24 cellular contexts compared by ENCODE assay signal in genomic region chr11:121458551-121458950, GRCh38. TPM values are rescaled to one million over a fixed set of nuclear protein-coding genes. Genes with fewer than 3 reads are reported as not detected.
DNase-seq lines count a peak whose midpoint lies in the region; ATAC-seq and TF ChIP-seq lines count a peak whose summit lies in the region.
"Had no signal": no experiment of that assay in that cellular context is flagged by ENCODE, and none has a peak within 500 bp of the region (broad histone marks: within the 10 kb centered on the region; RNA-seq: fewer than 3 reads in every experiment).

No MANE protein-coding gene starts in this region.

- H3K4me2 ChIP-seq in GM23338, result peak overlapping the region; percentile 62
- H3K4me2 ChIP-seq: SK-N-SH had no signal

- H3K4me1 ChIP-seq in GM23338 (ENCODE audit: insufficient read depth), result peaks cover 89% of the 10 kb centered on the region
- H3K4me1 ChIP-seq: breast epithelium had no signal

- H3K27ac Mint-ChIP-seq in GM23338, result peak overlapping the region; percentile 16; the same call in 1 of the 2 replicates
- peak overlapping the region; percentile 99 for H3K27ac Mint-ChIP-seq in activated naive CD8-positive, alpha-beta T cell treated with anti-CD3 and anti-CD28 coated beads for 36 hours
- peak overlapping the region; percentile 98 to 99 for H3K27ac Mint-ChIP-seq in natural killer cell

- TF ChIP-seq CTCF in GM23338 (conservative IDR thresholded peaks at IDR 0.05; ENCODE audit: low read depth in 2 of 2) (no peak), natural killer cell (IDR thresholded peaks at IDR 0.05) (no peak)

- no peaks in the 10 kb centered on the region; the same call in 1 of the 2 replicates for H4K20me1 ChIP-seq in GM23338 (replicated peaks; ENCODE audit: insufficient read depth)

- no peaks in the 10 kb centered on the region for H3K27me3 Mint-ChIP-seq in activated T-cell treated with anti-CD3 and anti-CD28 coated beads, Interleukin-2, amount 50 U/mL, for 4 hours (ENCODE audit: low read depth)
- H3K27me3 Mint-ChIP-seq in GM23338 (ENCODE audit: insufficient read depth, low read depth, poor library complexity) (peaks cover 14% of the 10 kb centered on the region), natural killer cell (ENCODE audit: low read depth in 2 of 2) (no peaks in the 10 kb centered on the region)
- no peaks in the 10 kb centered on the region for H3K27me3 Mint-ChIP-seq in activated naive CD8-positive, alpha-beta T cell treated with anti-CD3 and anti-CD28 coated beads for 36 hours

- no peak overlapping the region for H3K27ac ChIP-seq in GM23338 (ENCODE audit: low read depth)
- H3K27ac ChIP-seq: foreskin keratinocyte, HL-60, thyroid gland had no signal

- H3K27me3 ChIP-seq in GM23338 (ENCODE audit: insufficient read depth), result no peaks in the 10 kb centered on the region
- H3K27me3 ChIP-seq: BE2C, breast epithelium, foreskin keratinocyte, thyroid gland had no signal

- peaks cover 99% of the 10 kb centered on the region for H3K4me1 Mint-ChIP-seq in activated T-cell treated with anti-CD3 and anti-CD28 coated beads, Interleukin-2, amount 50 U/mL, for 4 hours (ENCODE audit: low read depth)
- peaks cover 88% of the 10 kb centered on the region for H3K4me1 Mint-ChIP-seq in GM23338
- peaks cover 98% of the 10 kb centered on the region for H3K4me1 Mint-ChIP-seq in activated naive CD8-positive, alpha-beta T cell treated with anti-CD3 and anti-CD28 coated beads for 36 hours
- peaks cover 98 to 100% of the 10 kb centered on the region in 2 donors for H3K4me1 Mint-ChIP-seq in natural killer cell

- H3K79me2 ChIP-seq in GM23338 (replicated peaks; ENCODE audit: insufficient read depth), result peaks cover 100% of the 10 kb centered on the region

- H3K9me3 Mint-ChIP-seq in activated T-cell treated with anti-CD3 and anti-CD28 coated beads, Interleukin-2, amount 50 U/mL, for 4 hours, result no peaks in the 10 kb centered on the region
- H3K9me3 Mint-ChIP-seq in GM23338, result no peaks in the 10 kb centered on the region
- H3K9me3 Mint-ChIP-seq in activated naive CD8-positive, alpha-beta T cell treated with anti-CD3 and anti-CD28 coated beads for 36 hours, result no peaks in the 10 kb centered on the region
- H3K9me3 Mint-ChIP-seq in natural killer cell, result no peaks in the 10 kb centered on the region
- H3K9me3 Mint-ChIP-seq: activated T-helper 1 cell treated with anti-CD3 and anti-CD28 coated beads, Interleukin-12 subunit alpha, Interleukin-12 subunit beta, Interleukin-2, Interleukin-4 antibody, amounts not matched to agents 30 ng/mL and 10 ng/mL and 1 ng/mL, durations not matched to agents 14 hours and 24 hours and 36 hours had no signal

- no peak for ATAC-seq in activated T-cell treated with anti-CD3 and anti-CD28 coated beads, Interleukin-2, amount 50 U/mL, for 4 hours
- ATAC-seq in GM23338, result no peak
- no peak for ATAC-seq in natural killer cell
- ATAC-seq in GM21390 (IDR thresholded peaks at IDR 0.05; ENCODE audit: unreplicated experiment), result no peak
- no peak for ATAC-seq in GM18861 (IDR thresholded peaks at IDR 0.05; ENCODE audit: unreplicated experiment)
- ATAC-seq: foreskin keratinocyte had no signal

- H3K36me3 Mint-ChIP-seq in activated T-cell treated with anti-CD3 and anti-CD28 coated beads, Interleukin-2, amount 50 U/mL, for 4 hours (ENCODE audit: insufficient read depth), result peaks cover 24% of the 10 kb centered on the region
- peaks cover 7% of the 10 kb centered on the region; the same call in 1 of the 3 replicates for H3K36me3 Mint-ChIP-seq in GM23338 (ENCODE audit: low read depth)
- H3K36me3 Mint-ChIP-seq in activated naive CD8-positive, alpha-beta T cell treated with anti-CD3 and anti-CD28 coated beads for 36 hours, result peaks cover 55% of the 10 kb centered on the region
- no peaks in the 10 kb centered on the region for H3K36me3 Mint-ChIP-seq in natural killer cell

- no peak overlapping the region for H3K4me3 ChIP-seq in GM23338
- H3K4me3 ChIP-seq: breast epithelium, thyroid gland had no signal

- H3F3A ChIP-seq in GM23338 (replicated peaks; ENCODE audit: low read depth), result no peaks in the 10 kb centered on the region; the same call in 1 of the 2 replicates

- DNase-seq in activated T-cell treated with anti-CD3 and anti-CD28 coated beads, Interleukin-2, amount 50 U/mL, for 4 hours, result no peak
- DNase-seq in activated T-cell treated with anti-CD3 and anti-CD28 coated beads, Interleukin-2, amount 50 U/mL, for 1 hour, result no peak
- no peak for DNase-seq in GM23338 (ENCODE audit: low spot score)
- no peak for DNase-seq in activated naive CD8-positive, alpha-beta T cell treated with anti-CD3 and anti-CD28 coated beads for 36 hours
- no peak for DNase-seq in natural killer cell
- no peak for DNase-seq in NCI-H146 treated with DMSO at 0.1 percent for 48 hours (lab: John Stamatoyannopoulos, UW; ENCODE audit: unreplicated experiment)
- DNase-seq: activated CD8-positive, alpha-beta memory T cell treated with anti-CD3 and anti-CD28 coated beads for 24 hours; amniotic stem cell; BE2C; effector CD8-positive, alpha-beta T cell; foreskin keratinocyte; HCEC 1CT; NCI-H1092; NCI-H1930; NCI-H69; SK-N-SH; stimulated activated CD4-positive, alpha-beta T cell treated with anti-CD3 and anti-CD28 coated beads, Interleukin-4, amount 100 ng/mL, for 1 hour; T-helper 9 cell; thyroid gland had no signal

- no peak overlapping the region for H2AFZ ChIP-seq in GM23338

- peak overlapping the region; percentile 44 for H3K4me3 Mint-ChIP-seq in activated T-cell treated with anti-CD3 and anti-CD28 coated beads, Interleukin-2, amount 50 U/mL, for 4 hours
- H3K4me3 Mint-ChIP-seq in GM23338 (no peak overlapping the region), natural killer cell (peak overlapping the region; percentile 33)
- H3K4me3 Mint-ChIP-seq in activated naive CD8-positive, alpha-beta T cell treated with anti-CD3 and anti-CD28 coated beads for 36 hours, result peak overlapping the region; percentile 12

- no peaks in the 10 kb centered on the region for H3K9me2 ChIP-seq in GM23338 (ENCODE audit: insufficient read depth)
- H3K9me2 ChIP-seq: SK-N-SH had no signal

- no peaks in the 10 kb centered on the region for H3K36me3 ChIP-seq in GM23338 (ENCODE audit: insufficient read depth)
- H3K36me3 ChIP-seq: BE2C, breast epithelium, thyroid gland had no signal

- intact Hi-C loops in natural killer cell (cut with micrococcal nuclease), result no loop called here

TF ChIP-seq in GM23338, 12 proteins besides CTCF, POLR2A, EP300 and RAD21:
- TF ChIP-seq STAT1 (IDR thresholded peaks at IDR 0.05; ENCODE audit: unreplicated experiment) (no peak), CREB1 (CRISPR knock-in tag; IDR thresholded peaks at IDR 0.05; ENCODE audit: low read depth) (no peak)

RNA-seq across cellular contexts. Expression of gene SORL1, which starts 6.4 kb away (rescaled TPM):
- 10 to 100 TPM; 21.3 to 25.6 (median 21.3) TPM for total RNA-seq in activated T-cell treated with anti-CD3 and anti-CD28 coated beads, Interleukin-2, amount 50 U/mL, for 4 hours
- 78.3 and 78.8 TPM in 2 replicates for total RNA-seq in GM23338 (2014; rRNA removed; shearing (Covaris generic))
- polyA plus RNA-seq in GM23338 (2016; fragmentation: Nextera tagmentation; extraction: Ambion mirVana), result 20.1 and 23.0 TPM in 2 replicates
- 10 to 100 TPM; 47.5 to 47.9 TPM for total RNA-seq in activated naive CD8-positive, alpha-beta T cell treated with anti-CD3 and anti-CD28 coated beads for 36 hours
- 100 to 1,000 TPM; 386 to 519 (median 456) TPM for total RNA-seq in natural killer cell

Comparison
In these comparisons a context has a peak if more than half of its experiments do, and no peak if none do; other contexts are left out.
1. H3K27ac Mint-ChIP-seq: peak in every context shown above with its lines; median percentile 99 in activated naive CD8-positive, alpha-beta T cell treated with anti-CD3 and anti-CD28 coated beads for 36 hours; 98 in natural killer cell; 16 in GM23338.